ENCODE assay signal across 15 cellular contexts in genomic region chr2:215698566-215698965, GRCh38.
DNase-seq lines count a peak whose midpoint lies in the region; ATAC-seq and TF ChIP-seq lines count a peak whose summit lies in the region.
"Had no signal": no experiment of that assay in that cellular context is flagged by ENCODE, and none has a peak within 500 bp of the region (broad histone marks: within the 10 kb centered on the region; RNA-seq: fewer than 3 reads in every experiment).

No MANE protein-coding gene starts in this region.

- H3K27me3 Mint-ChIP-seq in HFFc6 (ENCODE audit: insufficient read depth): no peaks in the 10 kb centered on the region
- H3K27me3 Mint-ChIP-seq: stimulated activated naive CD8-positive, alpha-beta T cell treated with anti-CD3 and anti-CD28 coated beads, Interleukin-15, Interleukin-2, amounts not matched to agents 100 ng/mL and 50 ng/mL, for 24 hours had no signal

- 75 to 94% (median 90%) methylated on average over 2 of the region's 2 CpGs for WGBS in adrenal gland, 4 donors

- peaks cover 36% of the 10 kb centered on the region for H3K36me3 Mint-ChIP-seq in HFFc6 (ENCODE audit: low read depth)

- intact Hi-C loops in adrenal gland (cut with DNase I): no loop called here

- peak overlapping the region; percentile 96 for H3K27ac Mint-ChIP-seq in HFFc6
- H3K27ac Mint-ChIP-seq: activated T-helper 1 cell treated with anti-CD3 and anti-CD28 coated beads, Interleukin-12 subunit alpha, Interleukin-12 subunit beta, Interleukin-2, Interleukin-4 antibody, amounts not matched to agents 30 ng/mL and 10 ng/mL and 1 ng/mL, durations not matched to agents 14 hours and 24 hours and 36 hours; stimulated activated naive CD8-positive, alpha-beta T cell treated with anti-CD3 and anti-CD28 coated beads, Interleukin-15, Interleukin-2, amounts not matched to agents 100 ng/mL and 50 ng/mL, for 24 hours had no signal

- H3K4me1 Mint-ChIP-seq in HFFc6 (ENCODE audit: low read depth): peaks cover 74% of the 10 kb centered on the region

- H3K27me3 ChIP-seq in ACC112 (ENCODE audit: insufficient read depth, low read length): no peaks in the 10 kb centered on the region
- H3K27me3 ChIP-seq in adrenal gland: no peaks in the 10 kb centered on the region

- TF ChIP-seq CTCF in HFFc6 (IDR thresholded peaks at IDR 0.05) (no peak), adrenal gland (IDR thresholded peaks at IDR 0.05) (no peak)

- H3K4me3 ChIP-seq in ACC112 (ENCODE audit: low read depth, low read length) (no peak overlapping the region), adrenal gland (no peak overlapping the region)
- H3K4me3 ChIP-seq: lower lobe of right lung had no signal

- no peaks in the 10 kb centered on the region for H3K9me3 ChIP-seq in adrenal gland (replicated peaks in 1 of 3)
- H3K9me3 ChIP-seq: lower lobe of right lung had no signal

- H3K4me3 Mint-ChIP-seq in HFFc6: peak overlapping the region; percentile 62
- H3K4me3 Mint-ChIP-seq: activated T-helper 1 cell treated with anti-CD3 and anti-CD28 coated beads, Interleukin-12 subunit alpha, Interleukin-12 subunit beta, Interleukin-2, Interleukin-4 antibody, amounts not matched to agents 30 ng/mL and 10 ng/mL and 1 ng/mL, durations not matched to agents 14 hours and 24 hours and 36 hours; stimulated activated naive CD8-positive, alpha-beta T cell treated with anti-CD3 and anti-CD28 coated beads, Interleukin-15, Interleukin-2, amounts not matched to agents 100 ng/mL and 50 ng/mL, for 24 hours had no signal

- DNase-seq in HFFc6 (peak; percentile 98), amniotic epithelial cell (ENCODE audit: low read depth) (peak; percentile 93), foreskin melanocyte (peak; percentile 90), NCI-H226 (no peak), adrenal gland (no peak), NCI-H1092 (lab: John Stamatoyannopoulos, UW) (no peak)
- DNase-seq: central memory CD4-positive, alpha-beta T cell; lower lobe of right lung; NCI-H526 treated with DMSO at 0.1 percent for 48 hours; stimulated activated CD4-positive, alpha-beta T cell treated with anti-CD3 and anti-CD28 coated beads, Interleukin-4, amount 100 ng/mL, for 1 hour had no signal

- no peak overlapping the region for H2AFZ ChIP-seq in ACC112 (ENCODE audit: low read length, unreplicated experiment)
- H2AFZ ChIP-seq: parathyroid adenoma had no signal

- no peak for ATAC-seq in HG03354 (IDR thresholded peaks at IDR 0.05; ENCODE audit: poor library complexity, severe bottlenecking, unreplicated experiment)

- peaks cover 24% of the 10 kb centered on the region for H3K9me3 Mint-ChIP-seq in HFFc6
- H3K9me3 Mint-ChIP-seq: activated T-helper 1 cell treated with anti-CD3 and anti-CD28 coated beads, Interleukin-12 subunit alpha, Interleukin-12 subunit beta, Interleukin-2, Interleukin-4 antibody, amounts not matched to agents 30 ng/mL and 10 ng/mL and 1 ng/mL, durations not matched to agents 14 hours and 24 hours and 36 hours had no signal

- TF ChIP-seq POLR2A in adrenal gland (IDR thresholded peaks at IDR 0.05): no peak

- H3K36me3 ChIP-seq in ACC112 (ENCODE audit: insufficient read depth, low read length): peaks cover 6% of the 10 kb centered on the region
- H3K36me3 ChIP-seq in adrenal gland (replicated peaks in 1 of 2): no peaks in the 10 kb centered on the region
- H3K36me3 ChIP-seq: lower lobe of right lung had no signal

- H3K79me2 ChIP-seq in ACC112 (ENCODE audit: control insufficient read depth, insufficient read depth, low read length, unreplicated experiment): no peaks in the 10 kb centered on the region
- H3K79me2 ChIP-seq: parathyroid adenoma had no signal

- H3K4me1 ChIP-seq in ACC112 (ENCODE audit: control insufficient read depth, insufficient read depth, low read length, unreplicated experiment) (peaks cover 36% of the 10 kb centered on the region), adrenal gland (replicated peaks in 1 of 2) (peaks cover 17 to 27% of the 10 kb centered on the region in 2 donors)
- H3K4me1 ChIP-seq: parathyroid adenoma had no signal

- peak overlapping the region; percentile 99 for H3K27ac ChIP-seq in ACC112 (ENCODE audit: low read depth, low read length)
- no peak overlapping the region for H3K27ac ChIP-seq in adrenal gland
- H3K27ac ChIP-seq: lower lobe of right lung, parathyroid adenoma had no signal

Comparison
In these comparisons a context has a peak if more than half of its experiments do, and no peak if none do; other contexts are left out.
1. DNase-seq: peak in HFFc6 (single experiment), amniotic epithelial cell (single experiment) and foreskin melanocyte (single experiment); none in NCI-H226 (single experiment), adrenal gland (0 of 7) and NCI-H1092 (single experiment).